Comparison of ENCODE assay signal across 9 cellular contexts in the genomic region with DNA sequence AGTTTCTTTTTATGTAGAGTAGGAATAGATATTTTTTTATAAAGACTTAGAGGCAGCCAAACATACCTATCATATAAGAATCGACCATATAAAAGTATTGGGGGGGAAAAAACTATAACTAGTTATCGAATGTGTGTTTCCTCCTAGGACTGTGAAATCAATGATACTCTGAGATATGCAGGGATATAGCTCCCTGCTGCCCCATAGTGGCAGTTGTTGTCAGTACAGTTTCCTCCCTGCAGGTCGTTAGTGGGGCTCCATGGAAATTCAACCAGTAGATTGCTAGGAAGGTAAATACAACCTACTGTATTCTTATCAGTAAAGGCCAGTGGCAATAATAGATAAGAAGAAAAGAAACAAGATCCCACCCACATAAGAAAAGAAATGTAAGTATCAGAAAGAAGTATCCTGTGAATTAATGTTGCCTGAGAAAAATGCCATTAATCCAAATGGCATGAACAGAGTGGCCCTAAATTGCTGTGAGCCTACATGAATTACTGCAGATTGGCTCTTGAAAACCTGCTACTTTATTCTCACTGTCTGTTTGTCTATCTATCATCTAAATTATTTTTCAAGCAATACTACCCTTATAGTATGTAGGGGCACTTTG.
A peak's percentile ranks its signal among the peaks of the same experiment; 100 is the strongest.
DNase-seq lines count a peak whose midpoint lies in the region; ATAC-seq and TF ChIP-seq lines count a peak whose summit lies in the region.
"Had no signal": no experiment of that assay in that cellular context is flagged by ENCODE, and none has a peak within 500 bp of the region (broad histone marks: within the 10 kb centered on the region; RNA-seq: fewer than 3 reads in every experiment).

No MANE protein-coding gene starts in this region.

- no peaks in the 10 kb centered on the region for H3K9me3 ChIP-seq in MG63

- DNase-seq in AG09309 (ENCODE audit: low read depth) (peak; percentile 11), GM13976 (ENCODE audit: low spot score) (peak; percentile 31), MG63 (peak; percentile 44), germinal center (ENCODE audit: low spot score) (peak; percentile 28), NCI-H2171 (lab: John Stamatoyannopoulos, UW) (no peak)
- peak; percentile 10 for DNase-seq in activated CD4-positive, alpha-beta T cell treated with anti-CD3 and anti-CD28 coated beads, Interleukin-2, amount 50 U/mL, for 1 hour
- peak; percentile 3 to 27 for DNase-seq in stimulated activated CD4-positive, alpha-beta T cell treated with anti-CD3 and anti-CD28 coated beads, Interleukin-4, amount 100 ng/mL, for 48 hours (ENCODE audit: low read depth in 2 of 2)
- DNase-seq: naive B cell had no signal

- H3K27me3 ChIP-seq in MG63 = no peaks in the 10 kb centered on the region

- H3K4me3 ChIP-seq in AG09309 (ENCODE audit: control insufficient read depth, low read depth, low read length) = no peak overlapping the region
- no peak overlapping the region for H3K4me3 ChIP-seq in MG63

- in situ Hi-C loops in GM13976 (cut with MboI; ENCODE audit: low sequenced_read_pairs, unreplicated experiment) = loop anchor here (25.0 kb wide), 1 partner anchor 463 kb away; no protein-coding TSS in a partner anchor

- ATAC-seq in HG02610 (IDR thresholded peaks at IDR 0.05; ENCODE audit: unreplicated experiment) = peak; percentile 82

- no peaks in the 10 kb centered on the region for H3K36me3 ChIP-seq in MG63

- TF ChIP-seq CTCF in AG09309 (IDR thresholded peaks at IDR 0.05; ENCODE audit: control insufficient read depth, insufficient read depth, low read depth, low read length, missing control alignments) (peak; percentile 82), GM13976 (IDR thresholded peaks at IDR 0.05; ENCODE audit: borderline replicate concordance, control extremely low read depth, extremely low read depth, insufficient read depth, missing control alignments) (peak; percentile 40)
